ENCODE assay signal across 9 cellular contexts in the genomic region with DNA sequence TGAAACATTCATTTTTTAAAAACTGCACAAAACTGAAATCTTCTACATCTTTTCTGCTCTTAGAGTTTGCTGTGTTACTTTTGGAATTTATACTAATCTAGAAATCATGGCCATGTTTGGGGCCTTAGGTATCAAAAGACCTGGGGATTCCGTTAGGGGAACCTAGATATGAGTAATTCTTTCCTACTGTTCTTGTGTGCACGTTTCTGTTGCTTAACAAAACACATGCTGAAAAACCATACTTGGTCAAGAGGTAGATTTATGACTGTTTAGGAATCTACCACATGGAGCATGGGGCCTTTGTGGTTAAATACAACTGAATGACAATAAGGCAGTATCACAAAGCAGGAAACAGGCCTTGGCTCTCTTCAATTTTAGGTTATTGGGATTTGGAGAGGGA.
A peak's percentile ranks its signal among the peaks of the same experiment; 100 is the strongest.
DNase-seq lines count a peak whose midpoint lies in the region; ATAC-seq, FAIRE-seq and TF ChIP-seq lines count a peak whose summit lies in the region.
"Had no signal": no experiment of that assay in that cellular context is flagged by ENCODE, and none has a peak within 500 bp of the region (broad histone marks: within the 10 kb centered on the region; RNA-seq: fewer than 3 reads in every experiment).

No MANE protein-coding gene starts in this region.

- H3K4me3 ChIP-seq in fibroblast of villous mesenchyme (ENCODE audit: low read depth, low read length) = no peak overlapping the region

- DNase-seq in HTR-8/SVneo (ENCODE audit: insufficient read length, low spot score) (peak; percentile 25), fibroblast of villous mesenchyme (ENCODE audit: low read depth) (peak; percentile 75), epidermal melanocyte (ENCODE audit: insufficient read length, low spot score) (no peak), NCI-H774 (lab: John Stamatoyannopoulos, UW) (no peak), NCI-H2081 (lab: John Stamatoyannopoulos, UW) (no peak), DMS 273 treated with DMSO at 0.1 percent for 48 hours (lab: John Stamatoyannopoulos, UW) (no peak)
- DNase-seq: NCI-H1694 had no signal

- TF ChIP-seq CTCF in fibroblast of villous mesenchyme (IDR thresholded peaks at IDR 0.05; ENCODE audit: insufficient read depth, low read depth, low read length) = no peak

- TF ChIP-seq POLR2A in GM18505 (IDR thresholded peaks at IDR 0.05; ENCODE audit: borderline replicate concordance, extremely low read depth, insufficient read depth, insufficient read length) = no peak

- ATAC-seq in GM18505 (IDR thresholded peaks at IDR 0.05; ENCODE audit: unreplicated experiment) (peak; percentile 87), GM21786 (IDR thresholded peaks at IDR 0.05; ENCODE audit: unreplicated experiment) (peak; percentile 55)

- FAIRE-seq in HTR-8/SVneo (lab: Jason Lieb, UNC) = no peak

Comparison
In these comparisons a context has a peak if more than half of its experiments do, and no peak if none do; other contexts are left out.
1. DNase-seq: peak in HTR-8/SVneo (single experiment) and fibroblast of villous mesenchyme (single experiment); none in epidermal melanocyte (single experiment), NCI-H774 (single experiment), NCI-H2081 (0 of 2) and DMS 273 treated with DMSO at 0.1 percent for 48 hours (single experiment).